7 cellular contexts compared by ENCODE assay signal in genomic region chr6:27825025-27825823, GRCh38.
DNase-seq lines count a peak whose midpoint lies in the region; ATAC-seq and TF ChIP-seq lines count a peak whose summit lies in the region.

No MANE protein-coding gene starts in this region.

- H3K9me3 Mint-ChIP-seq in activated naive CD8-positive, alpha-beta T cell (ENCODE audit: low read depth) = no peaks in the 10 kb centered on the region

- H3K27ac Mint-ChIP-seq in activated naive CD8-positive, alpha-beta T cell = peak overlapping the region; percentile 94

- TF ChIP-seq POLR2A in uterus (IDR thresholded peaks at IDR 0.05) = no peak

- no peaks in the 10 kb centered on the region for H4K20me1 ChIP-seq in Karpas-422 (ENCODE audit: insufficient read depth, low read depth, low read length)

- H3K4me1 Mint-ChIP-seq in activated naive CD8-positive, alpha-beta T cell (ENCODE audit: low read depth) = peaks cover 28% of the 10 kb centered on the region

- peak overlapping the region; percentile 90 for H3K4me3 Mint-ChIP-seq in activated naive CD8-positive, alpha-beta T cell

- DNase-seq in Karpas-422 = peak; percentile 74
- DNase-seq in left lung = no peak
- no peak for DNase-seq in uterus
- no peak for DNase-seq in dedifferentiated amniotic fluid mesenchymal stem cell (ENCODE audit: extremely low spot score)
- no peak for DNase-seq in AG08395 (ENCODE audit: low spot score)

- intact Hi-C loops in left lung (cut with DNase I) (no loop called here), uterus (cut with DNase I; ENCODE audit: low total_unique reads) (no loop called here)

- H3K36me3 Mint-ChIP-seq in activated naive CD8-positive, alpha-beta T cell = no peaks in the 10 kb centered on the region

- H3K27me3 ChIP-seq in Karpas-422 (ENCODE audit: low read length) = no peaks in the 10 kb centered on the region
- peaks cover 0 to 21% of the 10 kb centered on the region in 2 donors for H3K27me3 ChIP-seq in left lung
- H3K27me3 ChIP-seq in uterus = peaks cover 3 to 20% of the 10 kb centered on the region in 2 donors

- no peak overlapping the region for H2AFZ ChIP-seq in Karpas-422 (ENCODE audit: low read length)

- peak overlapping the region; percentile 87 for H3K27ac ChIP-seq in Karpas-422 (ENCODE audit: low read length)
- peak overlapping the region; percentile 59 to 88 for H3K27ac ChIP-seq in left lung
- peak overlapping the region; percentile 40 to 80 for H3K27ac ChIP-seq in uterus

- peak overlapping the region; percentile 74 for H3K4me2 ChIP-seq in Karpas-422 (ENCODE audit: low read depth, low read length, poor library complexity, severe bottlenecking)

- H3K36me3 ChIP-seq in Karpas-422 (ENCODE audit: insufficient read depth, low read length) (no peaks in the 10 kb centered on the region), left lung (no peaks in the 10 kb centered on the region), uterus (no peaks in the 10 kb centered on the region)

- H3K4me1 ChIP-seq in Karpas-422 (ENCODE audit: low read length) (peaks cover 24% of the 10 kb centered on the region), left lung (peaks cover 0 to 16% of the 10 kb centered on the region in 2 donors), uterus (no peaks in the 10 kb centered on the region)

- ATAC-seq in GM18909 (IDR thresholded peaks at IDR 0.05; ENCODE audit: poor library complexity, unreplicated experiment) (peak; percentile 5), left lung (no peak)

- no peak for TF ChIP-seq CTCF in left lung (IDR thresholded peaks at IDR 0.05)
- no peak for TF ChIP-seq CTCF in uterus (IDR thresholded peaks at IDR 0.05)

- H3K9me2 ChIP-seq in Karpas-422 (replicated peaks; ENCODE audit: insufficient read depth, low read length) = no peaks in the 10 kb centered on the region

- no peaks in the 10 kb centered on the region for H3K27me3 Mint-ChIP-seq in activated naive CD8-positive, alpha-beta T cell

- H3K79me2 ChIP-seq in Karpas-422 (ENCODE audit: low read length) = no peaks in the 10 kb centered on the region

- peak overlapping the region; percentile 77 for H3K4me3 ChIP-seq in Karpas-422 (ENCODE audit: low read length)
- H3K4me3 ChIP-seq in left lung = peak overlapping the region; percentile 32 to 50
- H3K4me3 ChIP-seq in uterus = peak overlapping the region in 1 of 2 donors; percentile 44

- H3K9ac ChIP-seq in Karpas-422 (ENCODE audit: low read length) = peak overlapping the region; percentile 84

- H3K9me3 ChIP-seq in Karpas-422 (ENCODE audit: low read length) = no peaks in the 10 kb centered on the region
- no peaks in the 10 kb centered on the region for H3K9me3 ChIP-seq in left lung
- H3K9me3 ChIP-seq in uterus = no peaks in the 10 kb centered on the region
